ENCODE assay signal across 19 cellular contexts in genomic region chr13:27981006-27981708, GRCh38. TPM values are rescaled to one million over a fixed set of nuclear protein-coding genes. Genes with fewer than 3 reads are reported as not detected.
A peak's percentile ranks its signal among the peaks of the same experiment; 100 is the strongest.
DNase-seq lines count a peak whose midpoint lies in the region; ATAC-seq, FAIRE-seq and TF ChIP-seq lines count a peak whose summit lies in the region.
"Had no signal": no experiment of that assay in that cellular context is flagged by ENCODE, and none has a peak within 500 bp of the region (broad histone marks: within the 10 kb centered on the region; RNA-seq: fewer than 3 reads in every experiment).

No MANE protein-coding gene starts in this region.

- intact Hi-C loops in mucosa of descending colon (cut with DNase I, micrococcal nuclease) (loop anchor here (5.0 to 10.0 kb wide), 4 partner anchors 146 to 619 kb away; no protein-coding TSS in a partner anchor), sciatic nerve (cut with DNase I) (loop anchor here (5.0 kb wide), 1 partner anchor 149 kb away; no protein-coding TSS in a partner anchor)

- H3K36me3 Mint-ChIP-seq in activated CD8-positive, alpha-beta memory T cell treated with anti-CD3 and anti-CD28 coated beads, Interleukin-2, amount 10 ng/mL, durations not matched to agents 7 days and 5 days = no peaks in the 10 kb centered on the region
- H3K36me3 Mint-ChIP-seq in stimulated activated naive B cell treated with anti-CD40 and anti-IgM and Interleukin-4, amounts not matched to agents 10 μg/mL and 1 μg/mL and 100 μg/mL, for 72 hours = peaks cover 0 to 3% of the 10 kb centered on the region in 2 donors

- TF ChIP-seq CTCF in coronary artery (IDR thresholded peaks at IDR 0.05) (no peak), mucosa of descending colon (IDR thresholded peaks at IDR 0.05) (no peak)

- peaks cover 73% of the 10 kb centered on the region for H3K27me3 Mint-ChIP-seq in activated CD8-positive, alpha-beta memory T cell treated with anti-CD3 and anti-CD28 coated beads, Interleukin-2, amount 10 ng/mL, durations not matched to agents 7 days and 5 days
- H3K27me3 Mint-ChIP-seq in stimulated activated naive B cell treated with anti-CD40 and anti-IgM and Interleukin-4, amounts not matched to agents 10 μg/mL and 1 μg/mL and 100 μg/mL, for 72 hours = peaks cover 67 to 79% of the 10 kb centered on the region in 2 donors

- H3K27ac Mint-ChIP-seq in activated CD8-positive, alpha-beta memory T cell treated with anti-CD3 and anti-CD28 coated beads, Interleukin-2, amount 10 ng/mL, durations not matched to agents 7 days and 5 days = no peak overlapping the region
- no peak overlapping the region for H3K27ac Mint-ChIP-seq in stimulated activated naive B cell treated with anti-CD40 and anti-IgM and Interleukin-4, amounts not matched to agents 10 μg/mL and 1 μg/mL and 100 μg/mL, for 72 hours

- no peak overlapping the region for H3K27ac ChIP-seq in coronary artery

- H3K4me3 ChIP-seq in coronary artery = no peak overlapping the region
- no peak overlapping the region for H3K4me3 ChIP-seq in mucosa of descending colon

- H3K36me3 ChIP-seq in mucosa of descending colon (ENCODE audit: low read depth) = no peaks in the 10 kb centered on the region

- H3K9me3 Mint-ChIP-seq in activated CD8-positive, alpha-beta memory T cell treated with anti-CD3 and anti-CD28 coated beads, Interleukin-2, amount 10 ng/mL, durations not matched to agents 7 days and 5 days (ENCODE audit: low read depth) = no peaks in the 10 kb centered on the region
- no peaks in the 10 kb centered on the region for H3K9me3 Mint-ChIP-seq in stimulated activated naive B cell treated with anti-CD40 and anti-IgM and Interleukin-4, amounts not matched to agents 10 μg/mL and 1 μg/mL and 100 μg/mL, for 72 hours

- no peaks in the 10 kb centered on the region for H3K4me1 ChIP-seq in mucosa of descending colon (ENCODE audit: low read depth)

- no peak for FAIRE-seq in frontal cortex (lab: Jason Lieb, UNC)

- CTCF ChIA-PET in activated CD8-positive, alpha-beta memory T cell treated with anti-CD3 and anti-CD28 coated beads, Interleukin-2, amount 10 ng/mL, durations not matched to agents 7 days and 5 days (lab: Charles Lee) = interaction anchor here (4.2 to 7.4 kb wide), 2 partner anchors 11 to 151 kb away, joined by 22 to 77 read pairs; partner anchors contain the start of gene CDX2

- H3K9me3 ChIP-seq in mucosa of descending colon = no peaks in the 10 kb centered on the region

- no peak for ATAC-seq in activated CD8-positive, alpha-beta memory T cell treated with anti-CD3 and anti-CD28 coated beads, Interleukin-2, amount 10 ng/mL, durations not matched to agents 7 days and 5 days
- ATAC-seq in mucosa of descending colon (no peak), sciatic nerve (no peak)
- no peak for ATAC-seq in stimulated activated naive B cell treated with anti-CD40 and anti-IgM and Interleukin-4, amounts not matched to agents 10 μg/mL and 1 μg/mL and 100 μg/mL, for 72 hours (replicated peaks)
- ATAC-seq: PC-3, Right ventricle myocardium inferior had no signal

- H3K4me3 Mint-ChIP-seq in activated CD8-positive, alpha-beta memory T cell treated with anti-CD3 and anti-CD28 coated beads, Interleukin-2, amount 10 ng/mL, durations not matched to agents 7 days and 5 days = no peak overlapping the region
- peak overlapping the region; percentile 52 to 76 for H3K4me3 Mint-ChIP-seq in stimulated activated naive B cell treated with anti-CD40 and anti-IgM and Interleukin-4, amounts not matched to agents 10 μg/mL and 1 μg/mL and 100 μg/mL, for 72 hours

- peak; percentile 33 for DNase-seq in activated CD8-positive, alpha-beta memory T cell treated with anti-CD3 and anti-CD28 coated beads, Interleukin-2, amount 50 U/mL, for 48 hours
- DNase-seq in activated CD8-positive, alpha-beta memory T cell treated with anti-CD3 and anti-CD28 coated beads, Interleukin-2, amount 10 ng/mL, durations not matched to agents 7 days and 5 days = no peak
- DNase-seq in coronary artery (ENCODE audit: low spot score) = peak; percentile 62
- DNase-seq in mucosa of descending colon = peak in 2 of 3 donors; percentile 32 to 56
- DNase-seq in stimulated activated naive B cell treated with anti-CD40 and anti-IgM and Interleukin-4, amounts not matched to agents 10 μg/mL and 1 μg/mL and 100 μg/mL, for 72 hours = no peak
- DNase-seq in SW480 (ENCODE audit: low spot score) = no peak
- no peak for DNase-seq in frontal cortex (ENCODE audit: low spot score in 2 of 2)
- DNase-seq in sciatic nerve (ENCODE audit: low spot score) = no peak
- DNase-seq: 8988T, C1 segment of cervical spinal cord, DMS153, MM.1S, NCI-H187 treated with DMSO at 0.1 percent for 48 hours, NCI-H2171, NCI-H446 treated with DMSO at 0.1 percent for 48 hours, NCI-H748 treated with DMSO at 0.1 percent for 48 hours, PC-3 had no signal

- peaks cover 15% of the 10 kb centered on the region for H3K4me1 Mint-ChIP-seq in activated CD8-positive, alpha-beta memory T cell treated with anti-CD3 and anti-CD28 coated beads, Interleukin-2, amount 10 ng/mL, durations not matched to agents 7 days and 5 days
- H3K4me1 Mint-ChIP-seq in stimulated activated naive B cell treated with anti-CD40 and anti-IgM and Interleukin-4, amounts not matched to agents 10 μg/mL and 1 μg/mL and 100 μg/mL, for 72 hours = peaks cover 18 to 47% of the 10 kb centered on the region in 2 donors

RNA-seq across cellular contexts. Expression of gene URAD, which starts 7.3 kb away (rescaled TPM):
- not detected for total RNA-seq in activated CD8-positive, alpha-beta memory T cell treated with anti-CD3 and anti-CD28 coated beads, Interleukin-2, amount 10 ng/mL, durations not matched to agents 7 days and 5 days
- total RNA-seq in mucosa of descending colon (10 to 100 TPM; 17.9 to 62.9 (median 23.9) TPM), frontal cortex (not detected), sciatic nerve (not detected)
- total RNA-seq: H4, PC-3, Right ventricle myocardium inferior had no signal

RNA-seq across cellular contexts. Expression of gene CDX2, which starts 12.0 kb away (rescaled TPM):
- total RNA-seq in activated CD8-positive, alpha-beta memory T cell treated with anti-CD3 and anti-CD28 coated beads, Interleukin-2, amount 10 ng/mL, durations not matched to agents 7 days and 5 days = not detected
- total RNA-seq in mucosa of descending colon = 100 to 1,000 TPM; 113 to 349 (median 240) TPM
- not detected for total RNA-seq in frontal cortex
- not detected for total RNA-seq in sciatic nerve
- total RNA-seq: H4, Right ventricle myocardium inferior had no signal

Comparison
In these comparisons a context has a peak if more than half of its experiments do, and no peak if none do; other contexts are left out.
1. DNase-seq: peak in activated CD8-positive, alpha-beta memory T cell treated with anti-CD3 and anti-CD28 coated beads, Interleukin-2, amount 50 U/mL, for 48 hours (single experiment), coronary artery (single experiment) and mucosa of descending colon (2 of 3); none in activated CD8-positive, alpha-beta memory T cell treated with anti-CD3 and anti-CD28 coated beads, Interleukin-2, amount 10 ng/mL, durations not matched to agents 7 days and 5 days (single experiment), stimulated activated naive B cell treated with anti-CD40 and anti-IgM and Interleukin-4, amounts not matched to agents 10 μg/mL and 1 μg/mL and 100 μg/mL, for 72 hours (single experiment), SW480 (single experiment), frontal cortex (0 of 2) and sciatic nerve (single experiment).
2. RNA of gene URAD, which starts 7.3 kb away (total RNA-seq): 17.9 to 62.9 TPM in mucosa of descending colon; not detected in activated CD8-positive, alpha-beta memory T cell treated with anti-CD3 and anti-CD28 coated beads, Interleukin-2, amount 10 ng/mL, durations not matched to agents 7 days and 5 days, not detected in frontal cortex (single experiment) and not detected in sciatic nerve (single experiment); every median in the first group is over 10 times any median in the second.
3. RNA of gene CDX2, which starts 12.0 kb away (total RNA-seq): 113 to 349 TPM in mucosa of descending colon; not detected in activated CD8-positive, alpha-beta memory T cell treated with anti-CD3 and anti-CD28 coated beads, Interleukin-2, amount 10 ng/mL, durations not matched to agents 7 days and 5 days, not detected in frontal cortex (single experiment) and not detected in sciatic nerve (single experiment); every median in the first group is over 100 times any median in the second.